ENCODE assay signal across 1 cellular context in the genomic region with DNA sequence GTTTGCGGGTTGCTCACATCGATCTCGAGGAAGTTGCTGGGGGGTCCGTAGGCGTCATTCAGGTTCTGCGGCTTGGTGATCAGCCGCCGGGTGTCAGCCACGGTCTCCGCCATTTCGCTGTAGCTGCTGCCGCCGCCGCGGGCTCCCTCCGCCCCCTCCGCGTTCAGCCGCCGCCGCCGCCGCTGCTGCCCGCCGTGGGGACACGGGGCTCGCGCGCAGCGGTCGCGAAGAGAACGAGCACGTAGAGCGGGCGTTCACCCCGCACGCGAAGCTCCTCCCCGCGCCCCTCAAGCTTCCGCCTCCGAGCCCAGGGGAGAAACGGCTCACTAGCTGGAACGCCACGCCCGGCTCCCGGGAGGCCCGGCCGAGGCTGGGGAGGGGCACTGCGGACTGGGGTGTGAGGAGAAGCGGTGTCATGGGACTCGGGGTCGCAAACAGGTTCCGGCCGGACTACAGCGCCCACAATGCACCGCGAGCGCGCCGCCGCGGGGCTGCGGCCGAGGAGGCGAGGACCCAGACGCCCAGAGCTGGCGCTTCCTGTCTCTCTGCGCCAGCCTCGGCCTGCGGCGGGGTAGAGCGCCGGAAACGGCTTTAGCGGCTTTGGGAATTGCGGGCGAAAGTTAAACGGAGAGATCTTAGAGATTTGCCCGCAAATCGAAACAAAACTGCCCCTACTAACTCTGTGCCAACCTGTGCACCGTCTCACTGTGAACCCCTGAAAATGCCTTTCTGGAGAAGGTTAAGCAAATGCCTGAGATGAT.
TF ChIP-seq lines count a peak whose summit lies in the region.

A gene (minus strand): TSS at position 232 of the 761 bp plus-strand sequence. CDS start 119 bp downstream, at position 113.

TF ChIP-seq in neural cell, 6 proteins besides CTCF, POLR2A, EP300 and RAD21 (continued from another document):
- TF ChIP-seq, protein P1, sequence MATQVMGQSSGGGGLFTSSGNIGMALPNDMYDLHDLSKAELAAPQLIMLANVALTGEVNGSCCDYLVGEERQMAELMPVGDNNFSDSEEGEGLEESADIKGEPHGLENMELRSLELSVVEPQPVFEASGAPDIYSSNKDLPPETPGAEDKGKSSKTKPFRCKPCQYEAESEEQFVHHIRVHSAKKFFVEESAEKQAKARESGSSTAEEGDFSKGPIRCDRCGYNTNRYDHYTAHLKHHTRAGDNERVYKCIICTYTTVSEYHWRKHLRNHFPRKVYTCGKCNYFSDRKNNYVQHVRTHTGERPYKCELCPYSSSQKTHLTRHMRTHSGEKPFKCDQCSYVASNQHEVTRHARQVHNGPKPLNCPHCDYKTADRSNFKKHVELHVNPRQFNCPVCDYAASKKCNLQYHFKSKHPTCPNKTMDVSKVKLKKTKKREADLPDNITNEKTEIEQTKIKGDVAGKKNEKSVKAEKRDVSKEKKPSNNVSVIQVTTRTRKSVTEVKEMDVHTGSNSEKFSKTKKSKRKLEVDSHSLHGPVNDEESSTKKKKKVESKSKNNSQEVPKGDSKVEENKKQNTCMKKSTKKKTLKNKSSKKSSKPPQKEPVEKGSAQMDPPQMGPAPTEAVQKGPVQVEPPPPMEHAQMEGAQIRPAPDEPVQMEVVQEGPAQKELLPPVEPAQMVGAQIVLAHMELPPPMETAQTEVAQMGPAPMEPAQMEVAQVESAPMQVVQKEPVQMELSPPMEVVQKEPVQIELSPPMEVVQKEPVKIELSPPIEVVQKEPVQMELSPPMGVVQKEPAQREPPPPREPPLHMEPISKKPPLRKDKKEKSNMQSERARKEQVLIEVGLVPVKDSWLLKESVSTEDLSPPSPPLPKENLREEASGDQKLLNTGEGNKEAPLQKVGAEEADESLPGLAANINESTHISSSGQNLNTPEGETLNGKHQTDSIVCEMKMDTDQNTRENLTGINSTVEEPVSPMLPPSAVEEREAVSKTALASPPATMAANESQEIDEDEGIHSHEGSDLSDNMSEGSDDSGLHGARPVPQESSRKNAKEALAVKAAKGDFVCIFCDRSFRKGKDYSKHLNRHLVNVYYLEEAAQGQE (IDR thresholded peaks at IDR 0.05; ENCODE audit: borderline replicate concordance) = no peak
TF ChIP-seq in neural cell: peak in this region for 4.
